In the genomic region with DNA sequence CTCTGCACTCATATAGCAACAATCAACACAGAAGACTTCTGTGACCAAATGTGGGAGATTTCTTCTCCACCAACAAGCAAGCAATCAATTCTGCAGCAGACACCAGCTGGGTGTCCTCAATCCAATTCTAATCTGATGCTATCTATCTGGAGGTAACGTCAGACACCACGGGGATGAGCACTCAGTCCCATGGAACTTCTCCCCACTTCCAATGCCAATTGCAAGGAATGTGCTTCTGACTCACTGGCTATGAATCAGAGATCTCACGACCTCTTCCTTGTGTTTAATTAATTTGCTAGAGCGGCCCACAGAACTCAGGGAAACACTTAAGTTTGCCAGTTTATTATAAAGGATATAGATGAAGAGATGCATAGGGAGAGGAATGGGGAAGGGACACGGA, we compare ENCODE assay signal across 14 cellular contexts.
DNase-seq lines count a peak whose midpoint lies in the region; ATAC-seq and TF ChIP-seq lines count a peak whose summit lies in the region.
"Had no signal": no experiment of that assay in that cellular context is flagged by ENCODE, and none has a peak within 500 bp of the region (broad histone marks: within the 10 kb centered on the region; RNA-seq: fewer than 3 reads in every experiment).

No MANE protein-coding gene starts in this region.

- peaks cover 0 to 9% of the 10 kb centered on the region in 2 donors for H3K27me3 Mint-ChIP-seq in natural killer cell (ENCODE audit: low read depth in 2 of 2)

- H3K36me3 Mint-ChIP-seq in natural killer cell: no peaks in the 10 kb centered on the region

- H3K4me1 Mint-ChIP-seq in natural killer cell: no peaks in the 10 kb centered on the region
- H3K4me1 Mint-ChIP-seq: activated CD4-positive, alpha-beta memory T cell treated with anti-CD3 and anti-CD28 coated beads, Interleukin-2, amount 10 ng/mL, durations not matched to agents 7 days and 5 days had no signal

- H3K27ac Mint-ChIP-seq in natural killer cell: no peak overlapping the region
- H3K27ac Mint-ChIP-seq: activated CD4-positive, alpha-beta memory T cell treated with anti-CD3 and anti-CD28 coated beads, Interleukin-2, amount 10 ng/mL, durations not matched to agents 7 days and 5 days; nephron progenitor cell had no signal

- DNase-seq in GM03348 (ENCODE audit: low spot score) (peak; percentile 82), RPMI7951 (ENCODE audit: low read depth) (peak; percentile 97), epithelial cell of prostate (ENCODE audit: low read depth, low spot score) (peak; percentile 60), renal cortical epithelial cell (ENCODE audit: low read depth) (peak; percentile 92), natural killer cell (no peak), MV-4-11 (lab: John Stamatoyannopoulos, UW) (no peak)
- DNase-seq: activated CD4-positive, alpha-beta memory T cell treated with anti-CD3 and anti-CD28 coated beads, Interleukin-2, amount 10 ng/mL, durations not matched to agents 7 days and 5 days; left colon; MM.1S; NCI-H2171 treated with DMSO at 0.1 percent for 48 hours; nephron progenitor cell had no signal

- TF ChIP-seq CTCF in natural killer cell (IDR thresholded peaks at IDR 0.05): no peak

- H3K4me3 Mint-ChIP-seq in natural killer cell: no peak overlapping the region
- H3K4me3 Mint-ChIP-seq: activated CD4-positive, alpha-beta memory T cell treated with anti-CD3 and anti-CD28 coated beads, Interleukin-2, amount 10 ng/mL, durations not matched to agents 7 days and 5 days; nephron progenitor cell had no signal

- H3K9me3 Mint-ChIP-seq in natural killer cell: no peaks in the 10 kb centered on the region
- H3K9me3 Mint-ChIP-seq: activated CD4-positive, alpha-beta memory T cell treated with anti-CD3 and anti-CD28 coated beads, Interleukin-2, amount 10 ng/mL, durations not matched to agents 7 days and 5 days; nephron progenitor cell had no signal

- intact Hi-C loops in natural killer cell (cut with micrococcal nuclease): loop anchor here (10.0 kb wide), 1 partner anchor 414 kb away; no protein-coding TSS in a partner anchor

- ATAC-seq in natural killer cell (no peak), GM18502 (IDR thresholded peaks at IDR 0.05; ENCODE audit: poor library complexity, unreplicated experiment) (no peak), HG02870 (IDR thresholded peaks at IDR 0.05; ENCODE audit: unreplicated experiment) (no peak)
- ATAC-seq: left colon had no signal

- H3K27ac ChIP-seq in epithelial cell of prostate: no peak overlapping the region
- H3K27ac ChIP-seq: skin epidermis had no signal

Comparison
In these comparisons a context has a peak if more than half of its experiments do, and no peak if none do; other contexts are left out.
1. DNase-seq: peak in GM03348 (single experiment), RPMI7951 (single experiment), epithelial cell of prostate (single experiment) and renal cortical epithelial cell (single experiment); none in natural killer cell (single experiment) and MV-4-11 (single experiment).